In genomic region chr3:51967384-51968174, GRCh38 we compare ENCODE assay signal across 8 cellular contexts. TPM values are rescaled to one million over a fixed set of nuclear protein-coding genes. Genes with fewer than 3 reads are reported as not detected.
DNase-seq lines count a peak whose midpoint lies in the region; ATAC-seq lines count a peak whose summit lies in the region.

TSS of gene PCBP4 (minus strand) at chr3:51967454. CDS start at chr3:51961240, 6,214 bp downstream.

- no peaks in the 10 kb centered on the region for H3K9me3 Mint-ChIP-seq in dendritic cell treated with granulocyte-macrophage colony-stimulating factor and Interleukin-4, amounts not matched to agents 40 ng/mL and 50 ng/mL, for 4 days

- H3K27ac Mint-ChIP-seq in dendritic cell treated with granulocyte-macrophage colony-stimulating factor and Interleukin-4, amounts not matched to agents 40 ng/mL and 50 ng/mL, for 4 days = peak within 1 kb of the TSS; percentile 44

- peaks cover 28% of the 10 kb centered on the region for H3K4me1 Mint-ChIP-seq in dendritic cell treated with granulocyte-macrophage colony-stimulating factor and Interleukin-4, amounts not matched to agents 40 ng/mL and 50 ng/mL, for 4 days (ENCODE audit: low read depth)

- H3K36me3 Mint-ChIP-seq in dendritic cell treated with granulocyte-macrophage colony-stimulating factor and Interleukin-4, amounts not matched to agents 40 ng/mL and 50 ng/mL, for 4 days (ENCODE audit: low read depth) = peaks cover 12% of the 10 kb centered on the region

- intact Hi-C loops in T-helper 2 cell treated with Interferon-gamma antibody and Interleukin-4, amounts not matched to agents 100 ng/mL and 5 ng/mL, for 36 hours (cut with micrococcal nuclease) = no loop called here
- intact Hi-C loops in dendritic cell treated with granulocyte-macrophage colony-stimulating factor and Interleukin-4, amounts not matched to agents 40 ng/mL and 50 ng/mL, for 4 days (cut with micrococcal nuclease) = loop anchor here (2.0 kb wide), 1 partner anchor 13 kb away; the partner anchor contains the start of gene GPR62

- peak; percentile 76 for DNase-seq in NCI-H82 (lab: John Stamatoyannopoulos, UW)
- DNase-seq in NCI-H82 treated with DMSO at 0.1 percent for 48 hours (lab: John Stamatoyannopoulos, UW; ENCODE audit: unreplicated experiment) = no peak
- peak; percentile 85 for DNase-seq in left kidney (ENCODE audit: low read depth, low spot score)
- DNase-seq in stimulated activated CD4-positive, alpha-beta T cell treated with anti-CD3 and anti-CD28 coated beads, Interleukin-4, amount 100 ng/mL, for 4 hours = peak; percentile 11 to 51
- no peak for DNase-seq in NCI-H226

- ATAC-seq in HG03354 (IDR thresholded peaks at IDR 0.05; ENCODE audit: poor library complexity, severe bottlenecking, unreplicated experiment) = peak; percentile 59

- H3K27me3 Mint-ChIP-seq in dendritic cell treated with granulocyte-macrophage colony-stimulating factor and Interleukin-4, amounts not matched to agents 40 ng/mL and 50 ng/mL, for 4 days = peaks cover 62% of the 10 kb centered on the region

- H3K4me3 Mint-ChIP-seq in dendritic cell treated with granulocyte-macrophage colony-stimulating factor and Interleukin-4, amounts not matched to agents 40 ng/mL and 50 ng/mL, for 4 days = peak within 1 kb of the TSS; percentile 87

RNA-seq across cellular contexts. Expression of gene PCBP4, which starts in this region (rescaled TPM):
- 22.8 and 23.5 TPM in 2 replicates for total RNA-seq in T-helper 2 cell treated with Interferon-gamma antibody and Interleukin-4, amounts not matched to agents 100 ng/mL and 5 ng/mL, for 36 hours

Comparison
In these comparisons a context has a peak if more than half of its experiments do, and no peak if none do; other contexts are left out.
1. DNase-seq: peak in NCI-H82 (single experiment), left kidney (single experiment) and stimulated activated CD4-positive, alpha-beta T cell treated with anti-CD3 and anti-CD28 coated beads, Interleukin-4, amount 100 ng/mL, for 4 hours (2 of 2); none in NCI-H82 treated with DMSO at 0.1 percent for 48 hours (single experiment) and NCI-H226 (single experiment).